Comparison of ENCODE assay signal across 9 cellular contexts in genomic region chr11:14554959-14555358, GRCh38. TPM values are rescaled to one million over a fixed set of nuclear protein-coding genes. Genes with fewer than 3 reads are reported as not detected.
DNase-seq lines count a peak whose midpoint lies in the region; ATAC-seq and TF ChIP-seq lines count a peak whose summit lies in the region.
"Had no signal": no experiment of that assay in that cellular context is flagged by ENCODE, and none has a peak within 500 bp of the region (broad histone marks: within the 10 kb centered on the region; RNA-seq: fewer than 3 reads in every experiment).

No MANE protein-coding gene starts in this region.

- ATAC-seq in GM19372 (IDR thresholded peaks at IDR 0.05; ENCODE audit: low read depth, unreplicated experiment): peak; percentile 79
- ATAC-seq in omental fat pad (ENCODE audit: low FRiP score): peak; percentile 37

- peak; percentile 92 for DNase-seq in Jurkat, Clone E6-1 (ENCODE audit: low read depth, low spot score)
- peak; percentile 58 for DNase-seq in choroid plexus epithelial cell (ENCODE audit: low read depth)
- DNase-seq in omental fat pad (ENCODE audit: low spot score): no peak
- no peak for DNase-seq in NCI-H226
- no peak for DNase-seq in retina
- DNase-seq in stimulated activated CD4-positive, alpha-beta T cell treated with anti-CD3 and anti-CD28 coated beads, Interleukin-4, amount 100 ng/mL, for 4 hours: no peak
- DNase-seq: occipital lobe, WERI-Rb-1 had no signal

- TF ChIP-seq CTCF in choroid plexus epithelial cell (conservative IDR thresholded peaks at IDR 0.05; ENCODE audit: low read depth, low read length) (no peak), omental fat pad (IDR thresholded peaks at IDR 0.05) (no peak)

- H3K4me3 ChIP-seq in Jurkat, Clone E6-1 (ENCODE audit: low read length): no peak overlapping the region
- no peak overlapping the region for H3K4me3 ChIP-seq in choroid plexus epithelial cell (ENCODE audit: low read depth, low read length)

RNA-seq across cellular contexts. Expression of gene PSMA1, which starts 34.8 kb away (rescaled TPM):
- 319 TPM for polyA plus RNA-seq in Jurkat, Clone E6-1 (2012; ENCODE audit: insufficient read depth, insufficient read length)
- 100 to 1,000 TPM; 109 to 165 (median 133) TPM for total RNA-seq in omental fat pad

RNA-seq across cellular contexts. Expression of gene COPB1, which starts 55.3 kb away (rescaled TPM):
- 75.6 TPM for polyA plus RNA-seq in Jurkat, Clone E6-1 (2012; ENCODE audit: insufficient read depth, insufficient read length)
- 100 to 1,000 TPM; 102 to 126 (median 112) TPM for total RNA-seq in omental fat pad

Comparison
In these comparisons a context has a peak if more than half of its experiments do, and no peak if none do; other contexts are left out.
1. DNase-seq: peak in Jurkat, Clone E6-1 (single experiment) and choroid plexus epithelial cell (single experiment); none in omental fat pad (single experiment), NCI-H226 (single experiment), retina (single experiment) and stimulated activated CD4-positive, alpha-beta T cell treated with anti-CD3 and anti-CD28 coated beads, Interleukin-4, amount 100 ng/mL, for 4 hours (0 of 2).